18 cellular contexts compared by ENCODE assay signal in the genomic region with DNA sequence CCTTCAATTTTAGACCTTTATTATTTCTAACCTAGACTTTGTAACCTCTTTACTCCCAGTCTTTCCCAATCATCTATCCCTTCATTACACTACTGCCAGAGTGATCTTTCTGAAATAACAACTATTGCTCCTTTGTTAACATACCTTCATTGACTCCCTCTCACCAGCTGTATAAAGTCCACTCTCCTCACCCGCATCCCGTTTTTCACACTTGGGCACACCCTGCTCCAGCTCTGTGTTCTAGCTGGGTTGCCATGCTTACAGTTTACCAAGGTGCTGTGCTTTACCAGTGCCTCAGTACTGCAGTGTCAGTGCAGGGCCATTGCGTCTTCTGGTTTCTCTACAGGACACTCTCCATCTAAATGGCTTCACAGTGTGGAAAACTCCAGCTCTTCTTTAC.
"Had no signal": no experiment of that assay in that cellular context is flagged by ENCODE, and none has a peak within 500 bp of the region (broad histone marks: within the 10 kb centered on the region; RNA-seq: fewer than 3 reads in every experiment).

No MANE protein-coding gene starts in this region.

- H3K4me3 ChIP-seq: ascending aorta, cardiac muscle cell, gastrocnemius medialis, ovary, stomach, uterus had no signal

- DNase-seq: activated CD4-positive, alpha-beta T cell treated with anti-CD3 and anti-CD28 coated beads for 36 hours; activated CD8-positive, alpha-beta memory T cell treated with anti-CD3 and anti-CD28 coated beads, Interleukin-2, amount 50 U/mL, for 48 hours; activated CD8-positive, alpha-beta T cell treated with anti-CD3 and anti-CD28 coated beads, Interleukin-2, amount 10 ng/mL, durations not matched to agents 7 days and 5 days; activated naive CD4-positive, alpha-beta T cell treated with Interleukin-2 at 50 U/mL for 16 hours; activated naive CD8-positive, alpha-beta T cell treated with anti-CD3 and anti-CD28 coated beads, Interleukin-2, amount 50 U/mL, for 24 hours; effector CD4-positive, alpha-beta T cell; gastrocnemius medialis; hippocampal formation; ovary; stimulated activated CD4-positive, alpha-beta T cell treated with anti-CD3 and anti-CD28 coated beads, Interleukin-4, amount 100 ng/mL, for 4 hours; stomach; T-helper 9 cell; uterus had no signal

- H3K9me3 ChIP-seq: ascending aorta, gastrocnemius medialis, ovary, stomach, uterus had no signal

- H3K27me3 Mint-ChIP-seq: activated CD4-positive, alpha-beta T cell treated with anti-CD3 and anti-CD28 coated beads for 36 hours had no signal

- H3K4me3 Mint-ChIP-seq: activated CD4-positive, alpha-beta T cell treated with anti-CD3 and anti-CD28 coated beads for 36 hours; activated CD8-positive, alpha-beta T cell treated with anti-CD3 and anti-CD28 coated beads, Interleukin-2, amount 10 ng/mL, durations not matched to agents 7 days and 5 days; activated naive CD8-positive, alpha-beta T cell treated with anti-CD3 and anti-CD28 coated beads, Interleukin-2, amount 50 U/mL, for 24 hours; memory B cell; neural crest cell had no signal

- H3K27ac Mint-ChIP-seq: activated CD4-positive, alpha-beta T cell treated with anti-CD3 and anti-CD28 coated beads for 36 hours; activated CD8-positive, alpha-beta T cell treated with anti-CD3 and anti-CD28 coated beads, Interleukin-2, amount 10 ng/mL, durations not matched to agents 7 days and 5 days; activated naive CD8-positive, alpha-beta T cell treated with anti-CD3 and anti-CD28 coated beads, Interleukin-2, amount 50 U/mL, for 24 hours; memory B cell had no signal

- H3K9me3 Mint-ChIP-seq: neural crest cell had no signal

- H3K4me1 Mint-ChIP-seq: activated CD4-positive, alpha-beta T cell treated with anti-CD3 and anti-CD28 coated beads for 36 hours; activated naive CD8-positive, alpha-beta T cell treated with anti-CD3 and anti-CD28 coated beads, Interleukin-2, amount 50 U/mL, for 24 hours; memory B cell had no signal

- ATAC-seq: activated CD4-positive, alpha-beta T cell treated with anti-CD3 and anti-CD28 coated beads for 36 hours; activated CD8-positive, alpha-beta T cell treated with anti-CD3 and anti-CD28 coated beads, Interleukin-2, amount 10 ng/mL, durations not matched to agents 7 days and 5 days; activated naive CD8-positive, alpha-beta T cell treated with anti-CD3 and anti-CD28 coated beads, Interleukin-2, amount 50 U/mL, for 24 hours; gastrocnemius medialis had no signal

- H3K36me3 ChIP-seq: ascending aorta, cardiac muscle cell, gastrocnemius medialis, ovary, stomach, uterus had no signal

- H3K27me3 ChIP-seq: ascending aorta, cardiac muscle cell, gastrocnemius medialis, ovary, stomach, uterus had no signal

- H3K27ac ChIP-seq: cardiac muscle cell, epithelial cell of prostate, gastrocnemius medialis, ovary, stomach, uterus had no signal
